Comparison of ENCODE assay signal across 28 cellular contexts in the genomic region with DNA sequence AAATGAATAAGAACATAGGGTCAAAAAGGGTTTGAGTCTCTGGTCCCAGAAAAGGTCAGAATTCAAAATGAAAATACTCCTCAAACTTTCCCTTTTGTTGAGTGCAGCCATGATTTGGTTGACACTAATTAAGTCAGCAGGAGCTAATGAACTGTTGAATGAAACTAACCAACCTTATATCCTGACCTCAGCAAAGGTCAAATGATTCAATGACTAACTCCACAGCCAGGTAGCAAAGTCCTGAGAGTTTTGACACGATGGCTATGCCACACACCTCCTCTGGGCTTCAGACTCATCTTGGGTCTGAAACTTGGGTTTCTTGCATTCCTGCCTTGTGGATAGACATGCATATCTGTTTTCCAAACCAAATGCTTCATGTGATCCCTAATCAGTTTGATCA.
DNase-seq lines count a peak whose midpoint lies in the region; ATAC-seq and FAIRE-seq lines count a peak whose summit lies in the region.
"Had no signal": no experiment of that assay in that cellular context is flagged by ENCODE, and none has a peak within 500 bp of the region (broad histone marks: within the 10 kb centered on the region; RNA-seq: fewer than 3 reads in every experiment).

No MANE protein-coding gene starts in this region.

- H3K4me3 Mint-ChIP-seq in stimulated activated naive CD8-positive, alpha-beta T cell treated with anti-CD3 and anti-CD28 coated beads, Interleukin-15, amount 100 ng/mL, for 72 hours = no peak overlapping the region
- no peak overlapping the region for H3K4me3 Mint-ChIP-seq in activated T-helper 2 cell treated with anti-CD3 and anti-CD28 coated beads, Interferon-gamma antibody, Interleukin-2, Interleukin-4, amounts not matched to agents 10 μg/mL and 5 μg/mL and 100 μg/mL, durations not matched to agents 14 hours and 24 hours and 36 hours (ENCODE audit: low read depth)
- H3K4me3 Mint-ChIP-seq: CD8-positive, alpha-beta T cell had no signal

- intact Hi-C loops in activated T-helper 2 cell treated with anti-CD3 and anti-CD28 coated beads, Interferon-gamma antibody, Interleukin-2, Interleukin-4, amounts not matched to agents 10 μg/mL and 5 μg/mL and 100 μg/mL, durations not matched to agents 14 hours and 24 hours and 36 hours (cut with micrococcal nuclease) = no loop called here

- peak overlapping the region; percentile 8 to 45 for H3K27ac ChIP-seq in small intestine (ENCODE audit: low read depth in 1 of 2, low read length in 1 of 2)
- H3K27ac ChIP-seq: C4-2B, SJSA1 had no signal

- H3K9me3 ChIP-seq in small intestine (ENCODE audit: control insufficient read depth, low read depth) = no peaks in the 10 kb centered on the region
- H3K9me3 ChIP-seq: SJSA1 had no signal

- no peaks in the 10 kb centered on the region for H3K4me1 Mint-ChIP-seq in stimulated activated naive CD8-positive, alpha-beta T cell treated with anti-CD3 and anti-CD28 coated beads, Interleukin-15, amount 100 ng/mL, for 72 hours
- H3K4me1 Mint-ChIP-seq in activated T-helper 2 cell treated with anti-CD3 and anti-CD28 coated beads, Interferon-gamma antibody, Interleukin-2, Interleukin-4, amounts not matched to agents 10 μg/mL and 5 μg/mL and 100 μg/mL, durations not matched to agents 14 hours and 24 hours and 36 hours (ENCODE audit: low read depth) = no peaks in the 10 kb centered on the region

- no peaks in the 10 kb centered on the region for H3K27me3 ChIP-seq in small intestine (ENCODE audit: control insufficient read depth in 2 of 2, insufficient read depth in 2 of 2, low read length in 2 of 2)

- no peaks in the 10 kb centered on the region for H3K36me3 Mint-ChIP-seq in activated T-helper 2 cell treated with anti-CD3 and anti-CD28 coated beads, Interferon-gamma antibody, Interleukin-2, Interleukin-4, amounts not matched to agents 10 μg/mL and 5 μg/mL and 100 μg/mL, durations not matched to agents 14 hours and 24 hours and 36 hours (ENCODE audit: low read depth)
- H3K36me3 Mint-ChIP-seq: CD8-positive, alpha-beta T cell had no signal

- 17 to 59% (median 30%) methylated on average over 1 of the region's 1 CpG for WGBS in small intestine, 3 donors

- H3K9me3 Mint-ChIP-seq in stimulated activated naive CD8-positive, alpha-beta T cell treated with anti-CD3 and anti-CD28 coated beads, Interleukin-15, amount 100 ng/mL, for 72 hours = no peaks in the 10 kb centered on the region
- H3K9me3 Mint-ChIP-seq in activated T-helper 2 cell treated with anti-CD3 and anti-CD28 coated beads, Interferon-gamma antibody, Interleukin-2, Interleukin-4, amounts not matched to agents 10 μg/mL and 5 μg/mL and 100 μg/mL, durations not matched to agents 14 hours and 24 hours and 36 hours = no peaks in the 10 kb centered on the region
- H3K9me3 Mint-ChIP-seq: CD8-positive, alpha-beta T cell had no signal

- H3K36me3 ChIP-seq in small intestine (ENCODE audit: control insufficient read depth in 2 of 2, insufficient read depth in 2 of 2, low read length in 2 of 2) = no peaks in the 10 kb centered on the region
- H3K36me3 ChIP-seq: SJSA1 had no signal

- H3K4me3 ChIP-seq in small intestine (ENCODE audit: low read depth in 1 of 2, low read length in 2 of 2) = no peak overlapping the region
- H3K4me3 ChIP-seq: SJSA1 had no signal

- FAIRE-seq in small intestine (lab: Jason Lieb, UNC) = no peak
- FAIRE-seq: GM12892, HepG2 had no signal

- ATAC-seq in stimulated activated naive CD8-positive, alpha-beta T cell treated with anti-CD3 and anti-CD28 coated beads, Interleukin-15, Interleukin-2, amounts not matched to agents 100 U/mL and 50 U/mL, for 24 hours = peak; percentile 46
- no peak for ATAC-seq in stimulated activated naive CD8-positive, alpha-beta T cell treated with anti-CD3 and anti-CD28 coated beads, Interleukin-15, amount 100 ng/mL, for 72 hours
- ATAC-seq in GM21360 (IDR thresholded peaks at IDR 0.05; ENCODE audit: unreplicated experiment) (no peak), HG03280 (IDR thresholded peaks at IDR 0.05; ENCODE audit: unreplicated experiment) (no peak)
- ATAC-seq: CD8-positive, alpha-beta T cell; HCT116; HepG2 had no signal

- no peak for DNase-seq in stimulated activated naive CD8-positive, alpha-beta T cell treated with anti-CD3 and anti-CD28 coated beads, Interleukin-15, Interleukin-2, amounts not matched to agents 100 U/mL and 50 U/mL, for 24 hours
- DNase-seq in stimulated activated naive CD8-positive, alpha-beta T cell treated with anti-CD3 and anti-CD28 coated beads, Interleukin-15, amount 100 ng/mL, for 72 hours = no peak
- peak; percentile 39 for DNase-seq in kidney tubule cell (ENCODE audit: low spot score)
- DNase-seq in small intestine = peak; percentile 80
- DNase-seq in NCI-H1092 treated with DMSO at 0.1 percent for 48 hours (lab: John Stamatoyannopoulos, UW) = no peak
- DNase-seq in activated T-helper 2 cell treated with anti-CD3 and anti-CD28 coated beads, Interferon-gamma antibody, Interleukin-2, Interleukin-4, amounts not matched to agents 10 μg/mL and 5 μg/mL and 100 μg/mL, durations not matched to agents 14 hours and 24 hours and 36 hours (ENCODE audit: low spot score) = no peak
- DNase-seq: 8988T; CD8-positive, alpha-beta T cell; DMS 273 treated with DMSO at 0.1 percent for 48 hours; DMS79; GF-D8; Karpas-422; NCI-H1092; NCI-H1436; NCI-H1930; NCI-H2107; NCI-H524 treated with DMSO at 0.1 percent for 48 hours; NCI-H82; NK-92 treated with Interleukin-12 subunit alpha and Interleukin-12 subunit beta, amount 100 ng/mL, for 24 hours; Right ventricle myocardium superior; RPMI8226 had no signal

- no peak overlapping the region for H3K27ac Mint-ChIP-seq in stimulated activated naive CD8-positive, alpha-beta T cell treated with anti-CD3 and anti-CD28 coated beads, Interleukin-15, amount 100 ng/mL, for 72 hours
- H3K27ac Mint-ChIP-seq in activated T-helper 2 cell treated with anti-CD3 and anti-CD28 coated beads, Interferon-gamma antibody, Interleukin-2, Interleukin-4, amounts not matched to agents 10 μg/mL and 5 μg/mL and 100 μg/mL, durations not matched to agents 14 hours and 24 hours and 36 hours = no peak overlapping the region
- H3K27ac Mint-ChIP-seq: CD8-positive, alpha-beta T cell had no signal

- H3K4me1 ChIP-seq in small intestine (ENCODE audit: control insufficient read depth in 2 of 2, insufficient read depth in 1 of 2, low read depth in 1 of 2, low read length in 1 of 2) = peaks cover 0 to 2% of the 10 kb centered on the region in 2 donors
- H3K4me1 ChIP-seq: SJSA1 had no signal

- H3K27me3 Mint-ChIP-seq in stimulated activated naive CD8-positive, alpha-beta T cell treated with anti-CD3 and anti-CD28 coated beads, Interleukin-15, amount 100 ng/mL, for 72 hours = peaks cover 33% of the 10 kb centered on the region
- H3K27me3 Mint-ChIP-seq in activated T-helper 2 cell treated with anti-CD3 and anti-CD28 coated beads, Interferon-gamma antibody, Interleukin-2, Interleukin-4, amounts not matched to agents 10 μg/mL and 5 μg/mL and 100 μg/mL, durations not matched to agents 14 hours and 24 hours and 36 hours (ENCODE audit: low read depth) = peaks cover 31% of the 10 kb centered on the region

Comparison
In these comparisons a context has a peak if more than half of its experiments do, and no peak if none do; other contexts are left out.
1. DNase-seq: peak in kidney tubule cell (single experiment) and small intestine (single experiment); none in stimulated activated naive CD8-positive, alpha-beta T cell treated with anti-CD3 and anti-CD28 coated beads, Interleukin-15, Interleukin-2, amounts not matched to agents 100 U/mL and 50 U/mL, for 24 hours (single experiment), stimulated activated naive CD8-positive, alpha-beta T cell treated with anti-CD3 and anti-CD28 coated beads, Interleukin-15, amount 100 ng/mL, for 72 hours (0 of 2), NCI-H1092 treated with DMSO at 0.1 percent for 48 hours (single experiment) and activated T-helper 2 cell treated with anti-CD3 and anti-CD28 coated beads, Interferon-gamma antibody, Interleukin-2, Interleukin-4, amounts not matched to agents 10 μg/mL and 5 μg/mL and 100 μg/mL, durations not matched to agents 14 hours and 24 hours and 36 hours (single experiment).